In genomic region chr19:38975861-38976271, GRCh38 we compare ENCODE assay signal across 9 cellular contexts. TPM values are rescaled to one million over a fixed set of nuclear protein-coding genes. Genes with fewer than 3 reads are reported as not detected.
DNase-seq lines count a peak whose midpoint lies in the region; ATAC-seq and TF ChIP-seq lines count a peak whose summit lies in the region.
"Had no signal": no experiment of that assay in that cellular context is flagged by ENCODE, and none has a peak within 500 bp of the region (broad histone marks: within the 10 kb centered on the region; RNA-seq: fewer than 3 reads in every experiment).

No MANE protein-coding gene starts in this region.

- H3K4me1 ChIP-seq in muscle layer of duodenum (ENCODE audit: control insufficient read depth in 1 of 2, insufficient read depth in 2 of 2, low read length in 2 of 2) = peaks cover 0 to 9% of the 10 kb centered on the region in 2 donors

- no peaks in the 10 kb centered on the region for H3K36me3 ChIP-seq in muscle layer of duodenum (ENCODE audit: control insufficient read depth in 1 of 2, insufficient read depth in 2 of 2, low read length in 2 of 2)

- intact Hi-C loops in activated CD4-positive, alpha-beta memory T cell treated with anti-CD3 and anti-CD28 coated beads for 36 hours (cut with micrococcal nuclease) = loop anchor here (5.0 to 10.0 kb wide), 3 partner anchors 56 to 549 kb away; partner anchors contain the start of genes FBXO27, PAK4 and RASGRP4

- no peak overlapping the region for H3K4me3 Mint-ChIP-seq in activated CD4-positive, alpha-beta memory T cell treated with anti-CD3 and anti-CD28 coated beads for 36 hours

- in situ Hi-C loops in ACHN (cut with HindIII; ENCODE audit: low pct_ligation_motif_present, low pct_unique_long_range_greater_than_20kb, low sequenced_read_pairs) = no loop called here

- H3K9me3 Mint-ChIP-seq in activated CD4-positive, alpha-beta memory T cell treated with anti-CD3 and anti-CD28 coated beads for 36 hours = peaks cover 8% of the 10 kb centered on the region

- CTCF ChIA-PET in activated CD4-positive, alpha-beta memory T cell treated with anti-CD3 and anti-CD28 coated beads for 36 hours (lab: Charles Lee) = interaction anchor here (1.4 to 4.8 kb wide), 3 partner anchors 14 to 460 kb away, joined by 3 to 23 read pairs (median 4); no protein-coding TSS in a partner anchor

- H3K36me3 Mint-ChIP-seq in activated CD4-positive, alpha-beta memory T cell treated with anti-CD3 and anti-CD28 coated beads for 36 hours = peaks cover 3% of the 10 kb centered on the region

- TF ChIP-seq CTCF in epithelial cell of esophagus (IDR thresholded peaks at IDR 0.05; ENCODE audit: insufficient read depth, low read depth, low read length, missing control alignments) = no peak

- peaks cover 29% of the 10 kb centered on the region for H3K27me3 Mint-ChIP-seq in activated CD4-positive, alpha-beta memory T cell treated with anti-CD3 and anti-CD28 coated beads for 36 hours

- ATAC-seq in GM19023 (IDR thresholded peaks at IDR 0.05; ENCODE audit: unreplicated experiment) = no peak
- ATAC-seq in GM18511 (IDR thresholded peaks at IDR 0.05; ENCODE audit: unreplicated experiment) = no peak
- no peak for ATAC-seq in HG02678 (IDR thresholded peaks at IDR 0.05; ENCODE audit: unreplicated experiment)

- DNase-seq in ACHN (peak; percentile 68), NCI-H526 treated with DMSO at 0.1 percent for 48 hours (lab: John Stamatoyannopoulos, UW) (peak; percentile 59), epithelial cell of esophagus (ENCODE audit: low read depth) (peak; percentile 24)
- DNase-seq in activated CD4-positive, alpha-beta memory T cell treated with anti-CD3 and anti-CD28 coated beads for 36 hours = no peak

- POLR2A ChIA-PET in activated CD4-positive, alpha-beta memory T cell treated with anti-CD3 and anti-CD28 coated beads for 36 hours (lab: Charles Lee) = no interaction called here

- H3K27ac ChIP-seq in muscle layer of duodenum (ENCODE audit: low read length) = peak overlapping the region; percentile 58

- peaks cover 6% of the 10 kb centered on the region for H3K27me3 ChIP-seq in muscle layer of duodenum (ENCODE audit: low read depth, low read length)

- H3K27ac Mint-ChIP-seq in activated CD4-positive, alpha-beta memory T cell treated with anti-CD3 and anti-CD28 coated beads for 36 hours = no peak overlapping the region
- H3K27ac Mint-ChIP-seq: dendritic cell treated with granulocyte-macrophage colony-stimulating factor and Interleukin-4, amounts not matched to agents 40 ng/mL and 50 ng/mL, for 4 days had no signal

- H3K4me3 ChIP-seq in epithelial cell of esophagus (ENCODE audit: low read length) = peak overlapping the region; percentile 48
- H3K4me3 ChIP-seq in muscle layer of duodenum (ENCODE audit: low read depth in 1 of 2, low read length in 2 of 2) = peak overlapping the region; percentile 37 to 84

- no peaks in the 10 kb centered on the region for H3K9me3 ChIP-seq in muscle layer of duodenum (ENCODE audit: control insufficient read depth in 1 of 2, low read length in 2 of 2)

- H3K4me1 Mint-ChIP-seq in activated CD4-positive, alpha-beta memory T cell treated with anti-CD3 and anti-CD28 coated beads for 36 hours (ENCODE audit: low read depth) = peaks cover 24% of the 10 kb centered on the region

RNA-seq across cellular contexts. Expression of gene FBXO17, which starts 0.3 kb away (rescaled TPM):
- not detected for total RNA-seq in activated CD4-positive, alpha-beta memory T cell treated with anti-CD3 and anti-CD28 coated beads for 36 hours

RNA-seq across cellular contexts. Expression of gene MRPS12, which starts 45.1 kb away (rescaled TPM):
- 10 to 100 TPM; 67.3 to 67.6 TPM for total RNA-seq in activated CD4-positive, alpha-beta memory T cell treated with anti-CD3 and anti-CD28 coated beads for 36 hours

RNA-seq across cellular contexts. Expression of gene SARS2, which starts 45.3 kb away (rescaled TPM):
- total RNA-seq in activated CD4-positive, alpha-beta memory T cell treated with anti-CD3 and anti-CD28 coated beads for 36 hours = 10 to 100 TPM; 33.7 to 39.6 TPM

RNA-seq across cellular contexts. Expression of gene FBXO27, which starts 56.5 kb away (rescaled TPM):
- total RNA-seq in activated CD4-positive, alpha-beta memory T cell treated with anti-CD3 and anti-CD28 coated beads for 36 hours = 1 to 10 TPM; 2.2 to 2.4 TPM
